23 cellular contexts compared by ENCODE assay signal in genomic region chr10:13997650-13998049, GRCh38.
"Had no signal": no experiment of that assay in that cellular context is flagged by ENCODE, and none has a peak within 500 bp of the region (broad histone marks: within the 10 kb centered on the region; RNA-seq: fewer than 3 reads in every experiment).

No MANE protein-coding gene starts in this region.

- ATAC-seq: effector memory CD8-positive, alpha-beta T cell; left lung; psoas muscle; stimulated activated memory B cell treated with anti-CD40 and anti-IgM and Interleukin-4, amounts not matched to agents 10 μg/mL and 1 μg/mL and 100 μg/mL, for 72 hours had no signal

- H3K9me3 ChIP-seq: esophagus squamous epithelium, left lung, psoas muscle, tibial artery, upper lobe of left lung, uterus had no signal

- H3K4me1 ChIP-seq: psoas muscle, tibial artery, uterus had no signal

- H3K27me3 ChIP-seq: esophagus squamous epithelium, left lung, spleen, tibial artery, upper lobe of left lung, uterus had no signal

- H3K27ac Mint-ChIP-seq: dendritic cell treated with granulocyte-macrophage colony-stimulating factor and Interleukin-4, amounts not matched to agents 40 ng/mL and 50 ng/mL, for 4 days; effector memory CD8-positive, alpha-beta T cell; nephron progenitor cell; stimulated activated memory B cell treated with anti-CD40 and anti-IgM and Interleukin-4, amounts not matched to agents 10 μg/mL and 1 μg/mL and 100 μg/mL, for 72 hours; stimulated activated naive CD8-positive, alpha-beta T cell treated with anti-CD3 and anti-CD28 coated beads, Interleukin-15, Interleukin-2, amounts not matched to agents 100 ng/mL and 50 ng/mL, for 24 hours had no signal

- DNase-seq: effector memory CD8-positive, alpha-beta T cell; esophagus squamous epithelium; foreskin melanocyte; head of caudate nucleus; hypothalamus; kidney glomerular epithelial cell; left lung; mesendoderm; naive B cell; nephron progenitor cell; psoas muscle; spleen; stimulated activated CD4-positive, alpha-beta T cell treated with anti-CD3 and anti-CD28 coated beads, Interleukin-15, amount 100 ng/mL, for 24 hours; stimulated activated CD4-positive, alpha-beta T cell treated with anti-CD3 and anti-CD28 coated beads, Interleukin-1b, Interleukin-23, amount 100 ng/mL, for 48 hours; stimulated activated CD4-positive, alpha-beta T cell treated with anti-CD3 and anti-CD28 coated beads, Interleukin-4, amount 100 ng/mL, for 24 hours; tibial artery; upper lobe of left lung; uterus had no signal

- H3K9me3 Mint-ChIP-seq: central memory CD8-positive, alpha-beta T cell; dendritic cell treated with granulocyte-macrophage colony-stimulating factor and Interleukin-4, amounts not matched to agents 40 ng/mL and 50 ng/mL, for 4 days; effector memory CD8-positive, alpha-beta T cell had no signal

- H3K4me3 Mint-ChIP-seq: central memory CD8-positive, alpha-beta T cell; dendritic cell treated with granulocyte-macrophage colony-stimulating factor and Interleukin-4, amounts not matched to agents 40 ng/mL and 50 ng/mL, for 4 days; effector memory CD8-positive, alpha-beta T cell; naive B cell; nephron progenitor cell; stimulated activated memory B cell treated with anti-CD40 and anti-IgM and Interleukin-4, amounts not matched to agents 10 μg/mL and 1 μg/mL and 100 μg/mL, for 72 hours; stimulated activated naive CD8-positive, alpha-beta T cell treated with anti-CD3 and anti-CD28 coated beads, Interleukin-15, Interleukin-2, amounts not matched to agents 100 ng/mL and 50 ng/mL, for 24 hours had no signal

- FAIRE-seq: islet of Langerhans had no signal

- H3K4me3 ChIP-seq: esophagus squamous epithelium, left lung, psoas muscle, spleen, tibial artery, upper lobe of left lung, uterus had no signal

- H3K36me3 ChIP-seq: esophagus squamous epithelium, left lung, spleen, tibial artery, upper lobe of left lung, uterus had no signal

- H3K27ac ChIP-seq: esophagus squamous epithelium, left lung, psoas muscle, spleen, tibial artery, upper lobe of left lung, uterus had no signal
